Comparison of ENCODE assay signal across 8 cellular contexts in genomic region chr17:41811549-41812175, GRCh38. TPM values are rescaled to one million over a fixed set of nuclear protein-coding genes. Genes with fewer than 3 reads are reported as not detected.
DNase-seq lines count a peak whose midpoint lies in the region; ATAC-seq and TF ChIP-seq lines count a peak whose summit lies in the region.

A gene with protein sequence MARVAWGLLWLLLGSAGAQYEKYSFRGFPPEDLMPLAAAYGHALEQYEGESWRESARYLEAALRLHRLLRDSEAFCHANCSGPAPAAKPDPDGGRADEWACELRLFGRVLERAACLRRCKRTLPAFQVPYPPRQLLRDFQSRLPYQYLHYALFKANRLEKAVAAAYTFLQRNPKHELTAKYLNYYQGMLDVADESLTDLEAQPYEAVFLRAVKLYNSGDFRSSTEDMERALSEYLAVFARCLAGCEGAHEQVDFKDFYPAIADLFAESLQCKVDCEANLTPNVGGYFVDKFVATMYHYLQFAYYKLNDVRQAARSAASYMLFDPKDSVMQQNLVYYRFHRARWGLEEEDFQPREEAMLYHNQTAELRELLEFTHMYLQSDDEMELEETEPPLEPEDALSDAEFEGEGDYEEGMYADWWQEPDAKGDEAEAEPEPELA (minus strand): TSS chr17:41811949. CDS start chr17:41811915, 34 bp downstream.

- H3K27ac Mint-ChIP-seq in activated naive CD4-positive, alpha-beta T cell treated with anti-CD3 and anti-CD28 coated beads, Interleukin-2, amount 10 ng/mL, durations not matched to agents 7 days and 5 days, result peak within 1 kb of the TSS; percentile 79

- H3K4me1 Mint-ChIP-seq in activated naive CD4-positive, alpha-beta T cell treated with anti-CD3 and anti-CD28 coated beads, Interleukin-2, amount 10 ng/mL, durations not matched to agents 7 days and 5 days, result peaks cover 17% of the 10 kb centered on the region

- peaks cover 15 to 18% of the 10 kb centered on the region in 2 experiments for H3K4me1 ChIP-seq in neutrophil (ENCODE audit: control insufficient read depth in 1 of 2, insufficient read depth in 1 of 2, low read depth in 1 of 2, low read length in 1 of 2)
- peaks cover 0 to 34% (median 23%) of the 10 kb centered on the region in 5 donors for H3K4me1 ChIP-seq in subcutaneous abdominal adipose tissue (ENCODE audit: control insufficient read depth in 5 of 5, insufficient read depth in 5 of 5, low read length in 5 of 5)

- no peaks in the 10 kb centered on the region for H3K36me3 Mint-ChIP-seq in activated naive CD4-positive, alpha-beta T cell treated with anti-CD3 and anti-CD28 coated beads, Interleukin-2, amount 10 ng/mL, durations not matched to agents 7 days and 5 days

- no peaks in the 10 kb centered on the region for H3K9me3 ChIP-seq in neutrophil
- H3K9me3 ChIP-seq in subcutaneous abdominal adipose tissue (ENCODE audit: control insufficient read depth in 5 of 5, low read length in 5 of 5), result no peaks in the 10 kb centered on the region

- H3K4me3 ChIP-seq in neutrophil (ENCODE audit: low read depth in 1 of 2, low read length in 1 of 2) (peak within 1 kb of the TSS; percentile 47 to 53), subcutaneous abdominal adipose tissue (ENCODE audit: low read depth in 1 of 5, low read length in 5 of 5) (peak within 1 kb of the TSS; percentile 70 to 83 (median 77))

- H3K9me3 Mint-ChIP-seq in activated naive CD4-positive, alpha-beta T cell treated with anti-CD3 and anti-CD28 coated beads, Interleukin-2, amount 10 ng/mL, durations not matched to agents 7 days and 5 days, result no peaks in the 10 kb centered on the region

- H3K27ac ChIP-seq in neutrophil (no peak within 1 kb of the TSS), subcutaneous abdominal adipose tissue (ENCODE audit: low read depth, low read length) (no peak within 1 kb of the TSS)

- peak; percentile 82 for DNase-seq in Ammon's horn (ENCODE audit: low spot score)
- DNase-seq in Kasumi-1 (lab: John Stamatoyannopoulos, UW), result peak; percentile 51 to 69
- peak; percentile 81 for DNase-seq in SK-N-DZ (ENCODE audit: low spot score)
- peak; percentile 83 for DNase-seq in activated naive CD4-positive, alpha-beta T cell treated with anti-CD3 and anti-CD28 coated beads, Interleukin-2, amount 10 ng/mL, durations not matched to agents 7 days and 5 days
- DNase-seq in germinal center (ENCODE audit: low spot score), result peak; percentile 77

- H3K36me3 ChIP-seq in neutrophil (no peaks in the 10 kb centered on the region), subcutaneous abdominal adipose tissue (ENCODE audit: control insufficient read depth in 5 of 5, insufficient read depth in 5 of 5, low read length in 5 of 5) (no peaks in the 10 kb centered on the region)

- H3K27me3 ChIP-seq in neutrophil, result peaks cover 69% of the 10 kb centered on the region
- peaks cover 0 to 7% (median 2%) of the 10 kb centered on the region in 5 donors for H3K27me3 ChIP-seq in subcutaneous abdominal adipose tissue (ENCODE audit: control insufficient read depth in 5 of 5, insufficient read depth in 4 of 5, low read length in 5 of 5)

- peak within 1 kb of the TSS in 4 of 5 donors; percentile 56 to 77 (median 70) for H3K9ac ChIP-seq in subcutaneous abdominal adipose tissue (ENCODE audit: low read length in 5 of 5)

- peaks cover 50% of the 10 kb centered on the region for H3K27me3 Mint-ChIP-seq in activated naive CD4-positive, alpha-beta T cell treated with anti-CD3 and anti-CD28 coated beads, Interleukin-2, amount 10 ng/mL, durations not matched to agents 7 days and 5 days

- TF ChIP-seq CTCF in neutrophil (IDR thresholded peaks at IDR 0.05), result no peak

- ATAC-seq in GM19438 (IDR thresholded peaks at IDR 0.05; ENCODE audit: low read depth, unreplicated experiment), result peak; percentile 70

- peak within 1 kb of the TSS; percentile 77 for H3K4me3 Mint-ChIP-seq in activated naive CD4-positive, alpha-beta T cell treated with anti-CD3 and anti-CD28 coated beads, Interleukin-2, amount 10 ng/mL, durations not matched to agents 7 days and 5 days

- CTCF ChIA-PET in activated naive CD4-positive, alpha-beta T cell treated with anti-CD3 and anti-CD28 coated beads, Interleukin-2, amount 10 ng/mL, durations not matched to agents 7 days and 5 days (lab: Charles Lee), result interaction anchor here (0.8 to 2.7 kb wide), 12 partner anchors 10 to 107 kb away, joined by 3 to 11 read pairs (median 4); partner anchors contain the start of genes ACLY, JUP and KLHL10

RNA-seq across cellular contexts. Expression of the gene that starts here (rescaled TPM):
- 52.8 and 71.4 TPM in 2 replicates for polyA plus RNA-seq in SK-N-DZ (2014; cell fraction: cytosol; rRNA removed)
- 25.9 and 29.5 TPM in 2 replicates for polyA plus RNA-seq in SK-N-DZ (2014; cell fraction: nucleus; rRNA removed)
